26 cellular contexts compared by ENCODE assay signal in genomic region chr16:80519189-80519588, GRCh38. TPM values are rescaled to one million over a fixed set of nuclear protein-coding genes. Genes with fewer than 3 reads are reported as not detected.
DNase-seq lines count a peak whose midpoint lies in the region; ATAC-seq lines count a peak whose summit lies in the region.
"Had no signal": no experiment of that assay in that cellular context is flagged by ENCODE, and none has a peak within 500 bp of the region (broad histone marks: within the 10 kb centered on the region; RNA-seq: fewer than 3 reads in every experiment).

No MANE protein-coding gene starts in this region.

- H3K27me3 Mint-ChIP-seq in T-helper 1 cell treated with Interleukin-12 subunit alpha and Interleukin-12 subunit beta and Interleukin-4 antibody, amounts not matched to agents 30 μg/mL and 1 μg/mL, for 36 hours (ENCODE audit: low read depth): peaks cover 15% of the 10 kb centered on the region
- peaks cover 18% of the 10 kb centered on the region for H3K27me3 Mint-ChIP-seq in T-helper 17 cell
- H3K27me3 Mint-ChIP-seq in central memory CD8-positive, alpha-beta T cell: peaks cover 7% of the 10 kb centered on the region

- peak overlapping the region; percentile 75 for H3K4me2 ChIP-seq in BLaER1

- H3K36me3 ChIP-seq in BLaER1: no peaks in the 10 kb centered on the region
- H3K36me3 ChIP-seq: neutrophil had no signal

- H3K9ac ChIP-seq in BLaER1: peak overlapping the region; percentile 43; the same call in 1 of the 2 replicates
- H3K9ac ChIP-seq: GM23248 had no signal

- peak overlapping the region; percentile 83 for H3K27ac Mint-ChIP-seq in T-helper 1 cell treated with Interleukin-12 subunit alpha and Interleukin-12 subunit beta and Interleukin-4 antibody, amounts not matched to agents 30 μg/mL and 1 μg/mL, for 36 hours
- H3K27ac Mint-ChIP-seq in T-helper 17 cell: no peak overlapping the region
- H3K27ac Mint-ChIP-seq in central memory CD8-positive, alpha-beta T cell (ENCODE audit: low read depth): no peak overlapping the region

- ATAC-seq in T-helper 17 cell (peak; percentile 18), GM19395 (IDR thresholded peaks at IDR 0.05; ENCODE audit: unreplicated experiment) (no peak), HG03025 (IDR thresholded peaks at IDR 0.05; ENCODE audit: low FRiP score, unreplicated experiment) (no peak)
- peak; percentile 12 for ATAC-seq in central memory CD8-positive, alpha-beta T cell (replicated peaks; ENCODE audit: extremely low read depth, poor library complexity, severe bottlenecking)
- ATAC-seq: esophagus mucosa; left lobe of liver; right cardiac atrium; stimulated activated naive CD8-positive, alpha-beta T cell treated with anti-CD3 and anti-CD28 coated beads, Interleukin-15, Interleukin-2, amounts not matched to agents 100 U/mL and 50 U/mL, for 24 hours had no signal

- H3K36me3 Mint-ChIP-seq in T-helper 1 cell treated with Interleukin-12 subunit alpha and Interleukin-12 subunit beta and Interleukin-4 antibody, amounts not matched to agents 30 μg/mL and 1 μg/mL, for 36 hours (ENCODE audit: low read depth): no peaks in the 10 kb centered on the region
- no peaks in the 10 kb centered on the region for H3K36me3 Mint-ChIP-seq in T-helper 17 cell (ENCODE audit: low read depth)
- H3K36me3 Mint-ChIP-seq in central memory CD8-positive, alpha-beta T cell (ENCODE audit: insufficient read depth): no peaks in the 10 kb centered on the region
- H3K36me3 Mint-ChIP-seq: IgD-negative memory B cell had no signal

- H3K9me3 Mint-ChIP-seq in T-helper 1 cell treated with Interleukin-12 subunit alpha and Interleukin-12 subunit beta and Interleukin-4 antibody, amounts not matched to agents 30 μg/mL and 1 μg/mL, for 36 hours: no peaks in the 10 kb centered on the region
- H3K9me3 Mint-ChIP-seq in central memory CD8-positive, alpha-beta T cell: no peaks in the 10 kb centered on the region
- H3K9me3 Mint-ChIP-seq: IgD-negative memory B cell had no signal

- peak overlapping the region; percentile 74 for H3K4me3 Mint-ChIP-seq in T-helper 1 cell treated with Interleukin-12 subunit alpha and Interleukin-12 subunit beta and Interleukin-4 antibody, amounts not matched to agents 30 μg/mL and 1 μg/mL, for 36 hours
- H3K4me3 Mint-ChIP-seq in T-helper 17 cell: peak overlapping the region; percentile 47
- peak overlapping the region; percentile 71 for H3K4me3 Mint-ChIP-seq in central memory CD8-positive, alpha-beta T cell

- no peak for DNase-seq in T-helper 1 cell
- no peak for DNase-seq in T-helper 17 cell
- no peak for DNase-seq in central memory CD8-positive, alpha-beta T cell (ENCODE audit: low spot score in 2 of 2)
- DNase-seq in GF-D8 (lab: John Stamatoyannopoulos, UW): no peak
- DNase-seq: activated CD4-positive, CD25-positive, alpha-beta regulatory T cell; glutamatergic neuron; mesenchymal stem cell; NCI-H1048; NCI-H1694 treated with DMSO at 0.1 percent for 48 hours; posterior cingulate gyrus; right cardiac atrium; stimulated activated naive CD8-positive, alpha-beta T cell treated with anti-CD3 and anti-CD28 coated beads, Interleukin-15, Interleukin-2, amounts not matched to agents 100 U/mL and 50 U/mL, for 24 hours; SW 1271 had no signal

- peaks cover 37% of the 10 kb centered on the region for H3K4me1 ChIP-seq in BLaER1

- no peaks in the 10 kb centered on the region for H3K27me3 ChIP-seq in BLaER1
- H3K27me3 ChIP-seq: neutrophil had no signal

- H3K9me3 ChIP-seq in BLaER1: no peaks in the 10 kb centered on the region
- H3K9me3 ChIP-seq in T-helper 17 cell (ENCODE audit: control insufficient read depth, low read length, poor library complexity, severe bottlenecking): no peaks in the 10 kb centered on the region
- H3K9me3 ChIP-seq: neutrophil had no signal

- H3K4me1 Mint-ChIP-seq in T-helper 1 cell treated with Interleukin-12 subunit alpha and Interleukin-12 subunit beta and Interleukin-4 antibody, amounts not matched to agents 30 μg/mL and 1 μg/mL, for 36 hours (ENCODE audit: low read depth): peaks cover 20% of the 10 kb centered on the region
- peaks cover 13% of the 10 kb centered on the region for H3K4me1 Mint-ChIP-seq in T-helper 17 cell
- peaks cover 16% of the 10 kb centered on the region for H3K4me1 Mint-ChIP-seq in central memory CD8-positive, alpha-beta T cell

- H3K4me3 ChIP-seq in BLaER1: no peak overlapping the region
- H3K4me3 ChIP-seq: GM23248 had no signal

- no peaks in the 10 kb centered on the region for H4K20me1 ChIP-seq in BLaER1

- H3K27ac ChIP-seq in BLaER1: peak overlapping the region; percentile 39; the same call in 1 of the 2 replicates
- H3K27ac ChIP-seq: 22Rv1, C4-2B, GM23248, neutrophil had no signal

RNA-seq across cellular contexts. Expression of gene DYNLRB2, which starts 21.6 kb away (rescaled TPM):
- total RNA-seq in T-helper 17 cell: not detected
- total RNA-seq: Daoy, esophagus mucosa, GM23248, left lobe of liver, NCI-H460 had no signal

Comparison
In these comparisons a context has a peak if more than half of its experiments do, and no peak if none do; other contexts are left out.
1. ATAC-seq: peak in T-helper 17 cell (single experiment) and central memory CD8-positive, alpha-beta T cell (single experiment); none in GM19395 (single experiment) and HG03025 (single experiment).
2. Peak in every context shown above with its lines, with median percentiles within 50 percentile points of each other: H3K4me3 Mint-ChIP-seq.